ENCODE assay signal across 13 cellular contexts in the genomic region with DNA sequence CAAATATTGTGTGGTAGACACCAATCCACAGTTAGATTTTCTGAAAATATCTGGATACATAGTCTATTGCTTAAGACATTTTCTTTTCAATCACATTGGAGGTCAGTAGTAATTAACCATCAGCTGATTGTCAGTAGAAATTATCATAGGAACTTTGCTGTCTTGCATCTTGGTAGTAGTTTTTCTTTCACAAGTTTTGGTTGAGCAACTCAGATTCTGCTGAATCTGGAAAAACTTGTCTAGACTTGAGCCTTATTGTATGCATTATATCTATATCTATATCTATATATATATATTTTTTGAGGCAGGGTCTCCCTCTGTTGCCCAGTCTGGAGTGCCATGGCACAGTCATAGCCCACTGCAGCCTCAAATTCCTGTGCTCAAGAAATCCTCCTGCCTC.
"Had no signal": no experiment of that assay in that cellular context is flagged by ENCODE, and none has a peak within 500 bp of the region (broad histone marks: within the 10 kb centered on the region; RNA-seq: fewer than 3 reads in every experiment).

No MANE protein-coding gene starts in this region.

- H3K9me3 ChIP-seq: colonic mucosa, left lung, ovary, sigmoid colon, uterus had no signal

- ATAC-seq: left lung; stimulated activated naive CD8-positive, alpha-beta T cell treated with anti-CD3 and anti-CD28 coated beads, Interleukin-15, amount 100 ng/mL, for 72 hours had no signal

- H3K4me1 ChIP-seq: colonic mucosa had no signal

- H3K27ac ChIP-seq: colonic mucosa, ovary, uterus had no signal

- H3K36me3 ChIP-seq: colonic mucosa, ovary, uterus had no signal

- DNase-seq: activated effector memory CD4-positive, alpha-beta T cell treated with Interleukin-2 at 50 U/mL for 16 hours; activated T-cell treated with anti-CD3 and anti-CD28 coated beads, Interleukin-2, amount 50 U/mL, for 24 hours; colonic mucosa; effector CD8-positive, alpha-beta T cell; head of caudate nucleus; left lung; mesendoderm; ovary; sigmoid colon; stimulated activated CD4-positive, alpha-beta T cell treated with anti-CD3 and anti-CD28 coated beads, Interleukin-4, amount 100 ng/mL, for 1 hour; stimulated activated naive CD8-positive, alpha-beta T cell treated with anti-CD3 and anti-CD28 coated beads, Interleukin-15, amount 100 ng/mL, for 72 hours; T-helper 2 cell; uterus had no signal

- H3K27me3 ChIP-seq: colonic mucosa, left lung, ovary, sigmoid colon, uterus had no signal

- H3K4me3 ChIP-seq: colonic mucosa, left lung, ovary, sigmoid colon, uterus had no signal
